In genomic region chr19:7928334-7928706, GRCh38 we compare ENCODE assay signal across 7 cellular contexts. TPM values are rescaled to one million over a fixed set of nuclear protein-coding genes. Genes with fewer than 3 reads are reported as not detected.
A peak's percentile ranks its signal among the peaks of the same experiment; 100 is the strongest.
DNase-seq lines count a peak whose midpoint lies in the region; ATAC-seq and TF ChIP-seq lines count a peak whose summit lies in the region.
"Had no signal": no experiment of that assay in that cellular context is flagged by ENCODE, and none has a peak within 500 bp of the region (broad histone marks: within the 10 kb centered on the region; RNA-seq: fewer than 3 reads in every experiment).

No MANE protein-coding gene starts in this region.

- 0 out of 2 replicates have a peak, but pooled peaks cover 8% of the 10 kb centered on the region for H4K20me1 ChIP-seq in PC-9 (ENCODE audit: insufficient read depth)

- no peak for TF ChIP-seq POLR2A in esophagus squamous epithelium (IDR thresholded peaks at IDR 0.05)

- TF ChIP-seq CTCF in PC-9 (conservative IDR thresholded peaks at IDR 0.05): no peak
- no peak for TF ChIP-seq CTCF in esophagus squamous epithelium (IDR thresholded peaks at IDR 0.05)

- H3K36me3 ChIP-seq in PC-9 (ENCODE audit: low read depth): no peaks in the 10 kb centered on the region; the same call in 1 of the 2 replicates
- peaks cover 22 to 48% (median 22%) of the 10 kb centered on the region in 3 donors for H3K36me3 ChIP-seq in esophagus squamous epithelium

- H3K4me1 ChIP-seq in PC-9 (replicated peaks; ENCODE audit: insufficient read depth) (peaks cover 28% of the 10 kb centered on the region), esophagus squamous epithelium (peaks cover 36 to 84% (median 47%) of the 10 kb centered on the region in 3 donors)

- no peaks in the 10 kb centered on the region for H3K9me2 ChIP-seq in PC-9 (ENCODE audit: insufficient read depth)

- H3F3A ChIP-seq in PC-9 (ENCODE audit: insufficient read depth, low read depth): peaks cover 48% of the 10 kb centered on the region

- BruUV-seq in PC-9 (replicated peaks; lab: Mats Ljungman, UMichigan): no TSS peak

- ATAC-seq in GM21737 (IDR thresholded peaks at IDR 0.05; ENCODE audit: unreplicated experiment) (no peak), HG03045 (IDR thresholded peaks at IDR 0.05; ENCODE audit: unreplicated experiment) (no peak), GM18907 (IDR thresholded peaks at IDR 0.05; ENCODE audit: unreplicated experiment) (no peak)

- H3K79me2 ChIP-seq in PC-9 (ENCODE audit: low read depth): no peaks in the 10 kb centered on the region

- H3K4me3 ChIP-seq in PC-9: no peak overlapping the region
- peak overlapping the region in 1 of 4 donors; percentile 27 for H3K4me3 ChIP-seq in esophagus squamous epithelium
- H3K4me3 ChIP-seq in skin epidermis: no peak overlapping the region

- POLR2A ChIA-PET in PC-9 (lab: Charles Lee; ENCODE audit: unreplicated experiment): interaction anchor here (0.7 to 0.9 kb wide), 3 partner anchors 15 to 141 kb away, joined by 7 to 37 read pairs (median 14); partner anchors contain the start of gene TIMM44

- intact Hi-C loops in PC-9 (cut with micrococcal nuclease; ENCODE audit: unreplicated experiment): loop anchor here (5.0 to 10.0 kb wide), 2 partner anchors 254 to 324 kb away; partner anchors contain the start of gene MCEMP1
- intact Hi-C loops in esophagus squamous epithelium (cut with DNase I): no loop called here

- peak overlapping the region; percentile 64 for H3K4me2 ChIP-seq in PC-9

- DNase-seq in PC-9 (no peak), esophagus squamous epithelium (lab: John Stamatoyannopoulos, UW) (no peak)
- DNase-seq: NCI-H446 treated with DMSO at 0.1 percent for 48 hours had no signal

- 48% methylated on average over 7 to 9 of the region's 9 CpGs for WGBS in esophagus squamous epithelium, 2 donors

- CTCF ChIA-PET in PC-9 (lab: Charles Lee): interaction anchor here (0.8 to 2.7 kb wide), 2 partner anchors 15 to 76 kb away, joined by 4 to 25 read pairs; partner anchors contain the start of gene TIMM44

- no peaks in the 10 kb centered on the region for H3K9me3 ChIP-seq in PC-9 (ENCODE audit: insufficient read depth, low read depth)
- H3K9me3 ChIP-seq in esophagus squamous epithelium: no peaks in the 10 kb centered on the region

- H3K27ac ChIP-seq in PC-9 (peak overlapping the region; percentile 92), esophagus squamous epithelium (peak overlapping the region; percentile 63 to 91 (median 84)), skin epidermis (peak overlapping the region in 17 of 21 experiments; percentile 19 to 82 (median 48))

- H3K27me3 ChIP-seq in PC-9 (ENCODE audit: insufficient read depth, low read depth) (no peaks in the 10 kb centered on the region), esophagus squamous epithelium (peaks cover 0 to 19% (median 0%) of the 10 kb centered on the region in 4 donors)

- no peak overlapping the region for H2AFZ ChIP-seq in PC-9

RNA-seq across cellular contexts. Expression of gene CTXN1, which starts 2.4 kb away (rescaled TPM):
- total RNA-seq in PC-9 (2021): 54.5 and 71.2 TPM in 2 replicates
- total RNA-seq in esophagus squamous epithelium: 1 to 10 TPM in 1 of 4 donors, under 1 TPM in 2, not detected in 1; 0.35 to 2.7 (median 0.75) TPM

RNA-seq across cellular contexts. Expression of gene SNAPC2, which starts 8.2 kb away (rescaled TPM):
- 37.5 and 42.1 TPM in 2 replicates for total RNA-seq in PC-9 (2021)
- total RNA-seq in esophagus squamous epithelium: 10 to 100 TPM in 1 of 4 donors, 1 to 10 TPM in 3; 6.2 to 10.9 (median 6.4) TPM

RNA-seq across cellular contexts. Expression of gene TGFBR3L, which starts 13.7 kb away (rescaled TPM):
- total RNA-seq in PC-9 (2021) (2.0 and 2.3 TPM in 2 replicates), esophagus squamous epithelium (not detected)

RNA-seq across cellular contexts. Expression of gene TIMM44, which starts 15.1 kb away (rescaled TPM):
- total RNA-seq in PC-9 (2021) (72.8 and 74.6 TPM in 2 replicates), esophagus squamous epithelium (10 to 100 TPM; 36.4 to 52.6 (median 45.5) TPM)

RNA-seq across cellular contexts. Expression of gene MAP2K7, which starts 24.6 kb away (rescaled TPM):
- 52.4 and 54.0 TPM in 2 replicates for total RNA-seq in PC-9 (2021)
- 10 to 100 TPM in 3 of 4 donors, 1 to 10 TPM in 1; 8.6 to 17.3 (median 13.8) TPM for total RNA-seq in esophagus squamous epithelium

Comparison
In these comparisons a context has a peak if more than half of its experiments do, and no peak if none do; other contexts are left out.
1. RNA of gene CTXN1, which starts 2.4 kb away (total RNA-seq): 54.5 to 71.2 TPM in PC-9; 0.35 to 2.7 TPM in esophagus squamous epithelium; every median in the first group is over 10 times any median in the second.
2. Peak in every context shown above with its lines, with median percentiles within 50 percentile points of each other: H3K27ac ChIP-seq.